ENCODE assay signal across 13 cellular contexts in the genomic region with DNA sequence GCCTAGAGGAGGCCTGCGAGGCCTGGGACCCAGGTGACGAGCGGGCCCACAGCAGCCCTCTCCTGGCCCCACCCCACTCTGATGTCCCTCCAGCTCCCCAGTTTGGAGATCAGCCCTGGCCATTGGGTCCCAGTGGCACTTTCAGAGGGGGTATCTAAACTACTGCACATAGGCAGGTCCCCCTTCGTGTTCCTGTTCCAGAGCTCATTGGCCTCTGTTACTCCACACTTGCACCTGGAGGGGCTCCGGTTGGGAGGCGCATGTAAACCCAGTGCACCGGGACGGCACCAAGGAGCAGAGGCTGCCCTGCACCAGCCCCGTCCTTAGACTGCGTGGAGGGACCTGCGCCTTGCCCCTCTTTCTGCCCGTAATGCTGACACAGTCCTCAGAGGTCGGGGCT.
"Had no signal": no experiment of that assay in that cellular context is flagged by ENCODE, and none has a peak within 500 bp of the region (broad histone marks: within the 10 kb centered on the region; RNA-seq: fewer than 3 reads in every experiment).

No MANE protein-coding gene starts in this region.

- DNase-seq: effector memory CD4-positive, alpha-beta T cell; heart left ventricle; hippocampal formation; mucosa of descending colon; stimulated activated CD4-positive, alpha-beta T cell treated with anti-CD3 and anti-CD28 coated beads, Interleukin-12 subunit alpha, Interleukin-12 subunit beta, amount 100 ng/mL, for 4 hours; stimulated activated naive CD4-positive, alpha-beta T cell treated with Interleukin-2 at 50 U/mL for 16 hours; upper lobe of left lung had no signal

- H3K27me3 ChIP-seq: heart left ventricle, suprapubic skin, thyroid gland, upper lobe of left lung had no signal

- ATAC-seq: esophagus mucosa; heart left ventricle; mucosa of descending colon; naive thymus-derived CD8-positive, alpha-beta T cell; sciatic nerve had no signal

- H3K27ac ChIP-seq: skin epidermis, suprapubic skin, upper lobe of left lung had no signal

- H3K27me3 Mint-ChIP-seq: naive thymus-derived CD8-positive, alpha-beta T cell had no signal

- H3K9me3 Mint-ChIP-seq: naive thymus-derived CD8-positive, alpha-beta T cell had no signal

- H3K9me3 ChIP-seq: heart left ventricle, mucosa of descending colon, suprapubic skin, thyroid gland, upper lobe of left lung had no signal

- H3K4me3 ChIP-seq: heart left ventricle, mucosa of descending colon, skin epidermis, suprapubic skin, thyroid gland, upper lobe of left lung had no signal
